In the genomic region with DNA sequence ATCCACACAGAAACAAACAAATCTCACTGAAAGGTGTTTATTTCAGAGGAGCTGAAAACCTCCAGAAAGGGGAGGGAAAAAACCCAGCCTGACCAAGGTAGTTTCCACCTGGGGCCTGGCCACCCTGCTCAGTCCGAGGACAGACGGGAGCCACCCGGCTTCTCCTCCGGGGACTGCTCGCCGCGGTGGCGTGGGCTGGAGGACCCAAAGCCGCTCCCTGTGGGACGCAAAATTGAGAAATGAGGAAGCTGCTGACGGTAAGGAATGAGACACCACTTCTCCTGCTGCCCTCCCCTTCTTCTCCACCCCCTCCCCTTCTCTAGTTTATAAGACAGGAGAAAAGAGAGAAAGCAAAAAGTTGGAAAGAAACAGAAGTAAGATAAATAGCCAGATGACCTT, we compare ENCODE assay signal across 13 cellular contexts. TPM values are rescaled to one million over a fixed set of nuclear protein-coding genes. Genes with fewer than 3 reads are reported as not detected.
DNase-seq lines count a peak whose midpoint lies in the region; ATAC-seq and TF ChIP-seq lines count a peak whose summit lies in the region.
"Had no signal": no experiment of that assay in that cellular context is flagged by ENCODE, and none has a peak within 500 bp of the region (broad histone marks: within the 10 kb centered on the region; RNA-seq: fewer than 3 reads in every experiment).

No MANE protein-coding gene starts in this region.

- no peaks in the 10 kb centered on the region for H3K27me3 ChIP-seq in ascending aorta

- H3K27me3 Mint-ChIP-seq in stimulated activated naive CD8-positive, alpha-beta T cell treated with anti-CD3 and anti-CD28 coated beads, Interleukin-15, Interleukin-2, amounts not matched to agents 100 ng/mL and 50 ng/mL, for 24 hours: no peaks in the 10 kb centered on the region
- H3K27me3 Mint-ChIP-seq in activated B cell treated with CpG ODN at 0.5 μM for 24 hours: no peaks in the 10 kb centered on the region
- H3K27me3 Mint-ChIP-seq in activated T-helper 1 cell treated with anti-CD3 and anti-CD28 coated beads, Interleukin-12 subunit alpha, Interleukin-12 subunit beta, Interleukin-2, Interleukin-4 antibody, amounts not matched to agents 30 ng/mL and 10 ng/mL and 1 ng/mL, durations not matched to agents 14 hours and 24 hours and 36 hours (ENCODE audit: insufficient read depth): no peaks in the 10 kb centered on the region
- H3K27me3 Mint-ChIP-seq: activated CD4-positive, alpha-beta memory T cell treated with anti-CD3 and anti-CD28 coated beads for 36 hours had no signal

- H3K36me3 Mint-ChIP-seq in stimulated activated naive CD8-positive, alpha-beta T cell treated with anti-CD3 and anti-CD28 coated beads, Interleukin-15, Interleukin-2, amounts not matched to agents 100 ng/mL and 50 ng/mL, for 24 hours (ENCODE audit: low read depth): peaks cover 47% of the 10 kb centered on the region
- H3K36me3 Mint-ChIP-seq in activated B cell treated with CpG ODN at 0.5 μM for 24 hours (ENCODE audit: low read depth): peaks cover 43% of the 10 kb centered on the region
- peaks cover 44% of the 10 kb centered on the region for H3K36me3 Mint-ChIP-seq in activated T-helper 1 cell treated with anti-CD3 and anti-CD28 coated beads, Interleukin-12 subunit alpha, Interleukin-12 subunit beta, Interleukin-2, Interleukin-4 antibody, amounts not matched to agents 30 ng/mL and 10 ng/mL and 1 ng/mL, durations not matched to agents 14 hours and 24 hours and 36 hours (ENCODE audit: low read depth)

- H3K27ac ChIP-seq in ascending aorta: no peak overlapping the region
- H3K27ac ChIP-seq: C4-2B, foreskin keratinocyte had no signal

- H3K4me3 Mint-ChIP-seq in stimulated activated naive CD8-positive, alpha-beta T cell treated with anti-CD3 and anti-CD28 coated beads, Interleukin-15, Interleukin-2, amounts not matched to agents 100 ng/mL and 50 ng/mL, for 24 hours: no peak overlapping the region
- peak overlapping the region; percentile 48 for H3K4me3 Mint-ChIP-seq in activated B cell treated with CpG ODN at 0.5 μM for 24 hours
- H3K4me3 Mint-ChIP-seq in activated T-helper 1 cell treated with anti-CD3 and anti-CD28 coated beads, Interleukin-12 subunit alpha, Interleukin-12 subunit beta, Interleukin-2, Interleukin-4 antibody, amounts not matched to agents 30 ng/mL and 10 ng/mL and 1 ng/mL, durations not matched to agents 14 hours and 24 hours and 36 hours: no peak overlapping the region
- H3K4me3 Mint-ChIP-seq: activated CD4-positive, alpha-beta memory T cell treated with anti-CD3 and anti-CD28 coated beads for 36 hours had no signal

- DNase-seq in stimulated activated naive CD8-positive, alpha-beta T cell treated with anti-CD3 and anti-CD28 coated beads, Interleukin-15, Interleukin-2, amounts not matched to agents 100 U/mL and 50 U/mL, for 24 hours: no peak
- DNase-seq in activated B cell treated with CpG ODN at 0.5 μM for 24 hours (no peak), medulla oblongata (ENCODE audit: extremely low spot score) (peak; percentile 69), T1000 (lab: John Stamatoyannopoulos, UW) (no peak), ascending aorta (ENCODE audit: low spot score in 2 of 2) (no peak)
- no peak for DNase-seq in stimulated activated CD8-positive, alpha-beta memory T cell treated with anti-CD3 and anti-CD28 coated beads, Interleukin-4, amount 100 ng/mL, for 48 hours
- DNase-seq in activated T-helper 1 cell treated with anti-CD3 and anti-CD28 coated beads, Interleukin-12 subunit alpha, Interleukin-12 subunit beta, Interleukin-2, Interleukin-4 antibody, amounts not matched to agents 30 ng/mL and 10 ng/mL and 1 ng/mL, durations not matched to agents 14 hours and 24 hours and 36 hours (ENCODE audit: low spot score): no peak
- DNase-seq: activated CD4-positive, alpha-beta memory T cell treated with anti-CD3 and anti-CD28 coated beads for 36 hours; foreskin keratinocyte; NCI-H1930 had no signal

- H3K9me3 ChIP-seq in ascending aorta: no peaks in the 10 kb centered on the region

- peaks cover 60% of the 10 kb centered on the region for H3K4me1 Mint-ChIP-seq in stimulated activated naive CD8-positive, alpha-beta T cell treated with anti-CD3 and anti-CD28 coated beads, Interleukin-15, Interleukin-2, amounts not matched to agents 100 ng/mL and 50 ng/mL, for 24 hours (ENCODE audit: low read depth)
- H3K4me1 Mint-ChIP-seq in activated B cell treated with CpG ODN at 0.5 μM for 24 hours: peaks cover 68% of the 10 kb centered on the region
- H3K4me1 Mint-ChIP-seq in activated T-helper 1 cell treated with anti-CD3 and anti-CD28 coated beads, Interleukin-12 subunit alpha, Interleukin-12 subunit beta, Interleukin-2, Interleukin-4 antibody, amounts not matched to agents 30 ng/mL and 10 ng/mL and 1 ng/mL, durations not matched to agents 14 hours and 24 hours and 36 hours (ENCODE audit: low read depth): peaks cover 35% of the 10 kb centered on the region

- no peaks in the 10 kb centered on the region for H3K9me3 Mint-ChIP-seq in stimulated activated naive CD8-positive, alpha-beta T cell treated with anti-CD3 and anti-CD28 coated beads, Interleukin-15, Interleukin-2, amounts not matched to agents 100 ng/mL and 50 ng/mL, for 24 hours
- no peaks in the 10 kb centered on the region for H3K9me3 Mint-ChIP-seq in activated B cell treated with CpG ODN at 0.5 μM for 24 hours
- H3K9me3 Mint-ChIP-seq in activated T-helper 1 cell treated with anti-CD3 and anti-CD28 coated beads, Interleukin-12 subunit alpha, Interleukin-12 subunit beta, Interleukin-2, Interleukin-4 antibody, amounts not matched to agents 30 ng/mL and 10 ng/mL and 1 ng/mL, durations not matched to agents 14 hours and 24 hours and 36 hours: no peaks in the 10 kb centered on the region
- H3K9me3 Mint-ChIP-seq: activated CD4-positive, alpha-beta memory T cell treated with anti-CD3 and anti-CD28 coated beads for 36 hours had no signal

- ATAC-seq in stimulated activated naive CD8-positive, alpha-beta T cell treated with anti-CD3 and anti-CD28 coated beads, Interleukin-15, Interleukin-2, amounts not matched to agents 100 U/mL and 50 U/mL, for 24 hours: no peak
- peak; percentile 60 for ATAC-seq in activated B cell treated with CpG ODN at 0.5 μM for 24 hours (ENCODE audit: low read depth)
- ATAC-seq: foreskin keratinocyte had no signal

- POLR2A ChIA-PET in activated B cell treated with CpG ODN at 0.5 μM for 24 hours (lab: Charles Lee): interaction anchor here (0.6 to 2.8 kb wide), 7 partner anchors 11 to 80 kb away, joined by 3 to 28 read pairs (median 5); a partner anchor contains a TSS

- no peaks in the 10 kb centered on the region for H3K36me3 ChIP-seq in ascending aorta

- CTCF ChIA-PET in activated B cell treated with CpG ODN at 0.5 μM for 24 hours (lab: Charles Lee): interaction anchor here (0.8 to 2.4 kb wide), 3 partner anchors 9 to 25 kb away, joined by 4 to 12 read pairs (median 8); no protein-coding TSS in a partner anchor

- H3K27ac Mint-ChIP-seq in stimulated activated naive CD8-positive, alpha-beta T cell treated with anti-CD3 and anti-CD28 coated beads, Interleukin-15, Interleukin-2, amounts not matched to agents 100 ng/mL and 50 ng/mL, for 24 hours: peak overlapping the region; percentile 41
- peak overlapping the region; percentile 70 for H3K27ac Mint-ChIP-seq in activated B cell treated with CpG ODN at 0.5 μM for 24 hours
- H3K27ac Mint-ChIP-seq in activated T-helper 1 cell treated with anti-CD3 and anti-CD28 coated beads, Interleukin-12 subunit alpha, Interleukin-12 subunit beta, Interleukin-2, Interleukin-4 antibody, amounts not matched to agents 30 ng/mL and 10 ng/mL and 1 ng/mL, durations not matched to agents 14 hours and 24 hours and 36 hours: no peak overlapping the region

- peaks cover 0 to 13% of the 10 kb centered on the region in 2 donors for H3K4me1 ChIP-seq in ascending aorta

- intact Hi-C loops in activated B cell treated with CpG ODN at 0.5 μM for 24 hours (cut with micrococcal nuclease): loop anchor here (1.0 kb wide), 2 partner anchors 22 to 35 kb away; a partner anchor contains a TSS
- intact Hi-C loops in ascending aorta (cut with DNase I): no loop called here
- intact Hi-C loops in activated T-helper 1 cell treated with anti-CD3 and anti-CD28 coated beads, Interleukin-12 subunit alpha, Interleukin-12 subunit beta, Interleukin-2, Interleukin-4 antibody, amounts not matched to agents 30 ng/mL and 10 ng/mL and 1 ng/mL, durations not matched to agents 14 hours and 24 hours and 36 hours (cut with micrococcal nuclease): no loop called here

- no peak for TF ChIP-seq CTCF in activated B cell treated with CpG ODN at 0.5 μM for 24 hours (IDR thresholded peaks at IDR 0.05)
- TF ChIP-seq CTCF in ascending aorta (IDR thresholded peaks at IDR 0.05): no peak

- peak overlapping the region in 1 of 2 donors; percentile 12 for H3K4me3 ChIP-seq in ascending aorta
- H3K4me3 ChIP-seq: lung had no signal

RNA-seq across cellular contexts. Expression of a gene that starts 12.7 kb away (rescaled TPM):
- total RNA-seq in activated B cell treated with CpG ODN at 0.5 μM for 24 hours: 124 and 131 TPM in 2 replicates
- total RNA-seq in ascending aorta: 65.5 TPM
- total RNA-seq in activated T-helper 1 cell treated with anti-CD3 and anti-CD28 coated beads, Interleukin-12 subunit alpha, Interleukin-12 subunit beta, Interleukin-2, Interleukin-4 antibody, amounts not matched to agents 30 ng/mL and 10 ng/mL and 1 ng/mL, durations not matched to agents 14 hours and 24 hours and 36 hours: 292 and 294 TPM in 2 replicates

RNA-seq across cellular contexts. Expression of a gene that starts 31.9 kb away (rescaled TPM):
- total RNA-seq in activated B cell treated with CpG ODN at 0.5 μM for 24 hours: 26.0 and 34.7 TPM in 2 replicates
- total RNA-seq in ascending aorta: 0.75 TPM
- 83.4 and 84.7 TPM in 2 replicates for total RNA-seq in activated T-helper 1 cell treated with anti-CD3 and anti-CD28 coated beads, Interleukin-12 subunit alpha, Interleukin-12 subunit beta, Interleukin-2, Interleukin-4 antibody, amounts not matched to agents 30 ng/mL and 10 ng/mL and 1 ng/mL, durations not matched to agents 14 hours and 24 hours and 36 hours

RNA-seq across cellular contexts. Expression of a gene that starts 34.5 kb away (rescaled TPM):
- total RNA-seq in activated B cell treated with CpG ODN at 0.5 μM for 24 hours: 35.3 and 36.6 TPM in 2 replicates
- total RNA-seq in ascending aorta: 468 TPM
- 46.7 and 48.7 TPM in 2 replicates for total RNA-seq in activated T-helper 1 cell treated with anti-CD3 and anti-CD28 coated beads, Interleukin-12 subunit alpha, Interleukin-12 subunit beta, Interleukin-2, Interleukin-4 antibody, amounts not matched to agents 30 ng/mL and 10 ng/mL and 1 ng/mL, durations not matched to agents 14 hours and 24 hours and 36 hours

Comparison
In these comparisons a context has a peak if more than half of its experiments do, and no peak if none do; other contexts are left out.
1. RNA of a gene that starts 31.9 kb away (total RNA-seq): 83.4 to 84.7 TPM in activated T-helper 1 cell treated with anti-CD3 and anti-CD28 coated beads, Interleukin-12 subunit alpha, Interleukin-12 subunit beta, Interleukin-2, Interleukin-4 antibody, amounts not matched to agents 30 ng/mL and 10 ng/mL and 1 ng/mL, durations not matched to agents 14 hours and 24 hours and 36 hours and 26.0 to 34.7 TPM in activated B cell treated with CpG ODN at 0.5 μM for 24 hours; 0.75 TPM in ascending aorta (single experiment); every median in the first group is over 10 times any median in the second.